31 cellular contexts compared by ENCODE assay signal in the genomic region with DNA sequence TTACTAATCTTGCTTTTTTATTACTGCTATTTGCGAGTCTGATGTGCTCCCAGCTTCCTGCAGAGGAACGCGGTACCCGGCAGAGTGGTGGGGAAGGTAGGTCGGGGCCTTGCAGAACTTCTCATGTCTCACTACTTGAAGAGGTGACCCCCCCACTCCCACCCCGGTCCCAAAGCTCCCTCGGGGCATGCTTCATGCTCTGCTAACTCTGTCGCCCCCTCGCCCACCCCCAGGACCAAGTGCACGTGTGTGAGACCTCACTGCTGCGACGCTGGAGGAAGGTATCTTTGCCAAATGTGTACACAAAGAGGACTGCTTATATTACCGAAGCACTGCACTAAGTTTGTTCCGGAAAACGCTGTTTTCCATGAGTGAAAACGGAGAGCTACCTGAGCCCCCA.
"Had no signal": no experiment of that assay in that cellular context is flagged by ENCODE, and none has a peak within 500 bp of the region (broad histone marks: within the 10 kb centered on the region; RNA-seq: fewer than 3 reads in every experiment).

No MANE protein-coding gene starts in this region.

- H3K4me1 ChIP-seq: ascending aorta, breast epithelium had no signal

- H3K27ac ChIP-seq: ascending aorta, breast epithelium, cardiac muscle cell, coronary artery, dorsolateral prefrontal cortex had no signal

- FAIRE-seq: frontal cortex had no signal

- H3K27me3 Mint-ChIP-seq: activated CD4-positive, alpha-beta memory T cell treated with anti-CD3 and anti-CD28 coated beads for 36 hours had no signal

- H3K9me3 Mint-ChIP-seq: activated CD4-positive, alpha-beta T cell treated with anti-CD3 and anti-CD28 coated beads, Interleukin-2, amount 10 ng/mL, durations not matched to agents 24 days and 14 days; activated naive CD4-positive, alpha-beta T cell treated with anti-CD3 and anti-CD28 coated beads, Interleukin-2, amount 10 ng/mL, durations not matched to agents 7 days and 5 days; activated naive CD4-positive, alpha-beta T cell treated with anti-CD3 and anti-CD28 coated beads, Interleukin-2, amount 50 U/mL, for 72 hours; activated naive CD8-positive, alpha-beta T cell treated with anti-CD3 and anti-CD28 coated beads, Interleukin-2, amount 10 ng/mL, durations not matched to agents 7 days and 5 days; activated T-cell treated with anti-CD3 and anti-CD28 coated beads, Interleukin-2, amount 50 U/mL, for 24 hours; activated T-cell treated with anti-CD3 and anti-CD28 coated beads, Interleukin-2, amount 50 U/mL, for 72 hours; central memory CD8-positive, alpha-beta T cell; dendritic cell treated with granulocyte-macrophage colony-stimulating factor and Interleukin-4, amounts not matched to agents 40 ng/mL and 50 ng/mL, for 4 days; endodermal cell; T-helper 2 cell treated with Interferon-gamma antibody and Interleukin-4, amounts not matched to agents 5 μg/mL and 100 μg/mL, for 36 hours had no signal

- H3K27me3 ChIP-seq: ascending aorta, cardiac muscle cell, dorsolateral prefrontal cortex had no signal

- DNase-seq: activated CD4-positive, alpha-beta memory T cell treated with anti-CD3 and anti-CD28 coated beads for 36 hours; activated CD4-positive, alpha-beta T cell treated with anti-CD3 and anti-CD28 coated beads for 36 hours; activated CD4-positive, alpha-beta T cell treated with anti-CD3 and anti-CD28 coated beads, Interleukin-2, amount 10 ng/mL, durations not matched to agents 24 days and 14 days; activated CD4-positive, CD25-positive, alpha-beta regulatory T cell; activated CD4-positive, CD25-positive, alpha-beta regulatory T cell treated with anti-CD3 and anti-CD28 coated beads, Interleukin-2, amount 50 U/mL, for 72 hours; activated CD8-positive, alpha-beta memory T cell treated with anti-CD3 and anti-CD28 coated beads, Interleukin-2, amount 50 U/mL, for 48 hours; activated CD8-positive, alpha-beta T cell treated with anti-CD3 and anti-CD28 coated beads, Interleukin-2, amount 10 ng/mL, durations not matched to agents 7 days and 5 days; activated gamma-delta T cell; activated naive CD4-positive, alpha-beta T cell; activated naive CD4-positive, alpha-beta T cell treated with anti-CD3 and anti-CD28 coated beads, Interleukin-2, amount 10 ng/mL, durations not matched to agents 7 days and 5 days; activated naive CD8-positive, alpha-beta T cell treated with anti-CD3 and anti-CD28 coated beads, Interleukin-2, amount 10 ng/mL, durations not matched to agents 7 days and 5 days; activated T-cell treated with anti-CD3 and anti-CD28 coated beads for 4 hours; activated T-cell treated with anti-CD3 and anti-CD28 coated beads, Interleukin-2, amount 50 U/mL, for 24 hours; activated T-cell treated with anti-CD3 and anti-CD28 coated beads, Interleukin-2, amount 50 U/mL, for 72 hours; effector memory CD4-positive, alpha-beta T cell; T-helper 1 cell; T-helper 17 cell; T1000 had no signal

- H3K9me3 ChIP-seq: ascending aorta, breast epithelium had no signal

- H3K4me3 ChIP-seq: ascending aorta, breast epithelium, cardiac muscle cell, coronary artery, dorsolateral prefrontal cortex had no signal

- H3K36me3 Mint-ChIP-seq: activated CD4-positive, alpha-beta memory T cell treated with anti-CD3 and anti-CD28 coated beads for 36 hours; activated naive CD4-positive, alpha-beta T cell treated with anti-CD3 and anti-CD28 coated beads, Interleukin-2, amount 10 ng/mL, durations not matched to agents 7 days and 5 days; activated naive CD4-positive, alpha-beta T cell treated with anti-CD3 and anti-CD28 coated beads, Interleukin-2, amount 50 U/mL, for 72 hours; activated naive CD8-positive, alpha-beta T cell treated with anti-CD3 and anti-CD28 coated beads, Interleukin-2, amount 10 ng/mL, durations not matched to agents 7 days and 5 days; brain had no signal

- H3K27ac Mint-ChIP-seq: activated CD4-positive, alpha-beta memory T cell treated with anti-CD3 and anti-CD28 coated beads for 36 hours; activated CD4-positive, alpha-beta T cell treated with anti-CD3 and anti-CD28 coated beads for 36 hours; activated CD4-positive, alpha-beta T cell treated with anti-CD3 and anti-CD28 coated beads, Interleukin-2, amount 10 ng/mL, durations not matched to agents 24 days and 14 days; activated CD8-positive, alpha-beta T cell treated with anti-CD3 and anti-CD28 coated beads, Interleukin-2, amount 10 ng/mL, durations not matched to agents 7 days and 5 days; activated naive CD4-positive, alpha-beta T cell treated with anti-CD3 and anti-CD28 coated beads, Interleukin-2, amount 10 ng/mL, durations not matched to agents 7 days and 5 days; activated naive CD4-positive, alpha-beta T cell treated with anti-CD3 and anti-CD28 coated beads, Interleukin-2, amount 50 U/mL, for 72 hours; activated naive CD8-positive, alpha-beta T cell treated with anti-CD3 and anti-CD28 coated beads, Interleukin-2, amount 10 ng/mL, durations not matched to agents 7 days and 5 days; activated T-cell treated with anti-CD3 and anti-CD28 coated beads, Interleukin-2, amount 50 U/mL, for 24 hours; activated T-cell treated with anti-CD3 and anti-CD28 coated beads, Interleukin-2, amount 50 U/mL, for 72 hours; dendritic cell treated with granulocyte-macrophage colony-stimulating factor and Interleukin-4, amounts not matched to agents 40 ng/mL and 50 ng/mL, for 4 days; endodermal cell; T-helper 17 cell; T-helper 2 cell treated with Interferon-gamma antibody and Interleukin-4, amounts not matched to agents 5 μg/mL and 100 μg/mL, for 36 hours had no signal

- H3K4me3 Mint-ChIP-seq: activated CD4-positive, alpha-beta memory T cell treated with anti-CD3 and anti-CD28 coated beads for 36 hours; activated CD4-positive, alpha-beta T cell treated with anti-CD3 and anti-CD28 coated beads for 36 hours; activated CD4-positive, alpha-beta T cell treated with anti-CD3 and anti-CD28 coated beads, Interleukin-2, amount 10 ng/mL, durations not matched to agents 24 days and 14 days; activated CD8-positive, alpha-beta T cell treated with anti-CD3 and anti-CD28 coated beads, Interleukin-2, amount 10 ng/mL, durations not matched to agents 7 days and 5 days; activated naive CD4-positive, alpha-beta T cell treated with anti-CD3 and anti-CD28 coated beads, Interleukin-2, amount 10 ng/mL, durations not matched to agents 7 days and 5 days; activated naive CD8-positive, alpha-beta T cell treated with anti-CD3 and anti-CD28 coated beads, Interleukin-2, amount 10 ng/mL, durations not matched to agents 7 days and 5 days; activated T-cell treated with anti-CD3 and anti-CD28 coated beads, Interleukin-2, amount 50 U/mL, for 24 hours; activated T-cell treated with anti-CD3 and anti-CD28 coated beads, Interleukin-2, amount 50 U/mL, for 72 hours; brain; central memory CD8-positive, alpha-beta T cell; dendritic cell treated with granulocyte-macrophage colony-stimulating factor and Interleukin-4, amounts not matched to agents 40 ng/mL and 50 ng/mL, for 4 days; endodermal cell; T-helper 17 cell; T-helper 2 cell treated with Interferon-gamma antibody and Interleukin-4, amounts not matched to agents 5 μg/mL and 100 μg/mL, for 36 hours had no signal

- H3K36me3 ChIP-seq: ascending aorta, breast epithelium, cardiac muscle cell had no signal

- ATAC-seq: activated CD4-positive, alpha-beta T cell treated with anti-CD3 and anti-CD28 coated beads for 36 hours; activated CD8-positive, alpha-beta T cell treated with anti-CD3 and anti-CD28 coated beads, Interleukin-2, amount 10 ng/mL, durations not matched to agents 7 days and 5 days; activated naive CD4-positive, alpha-beta T cell treated with anti-CD3 and anti-CD28 coated beads, Interleukin-2, amount 50 U/mL, for 72 hours; activated T-cell treated with anti-CD3 and anti-CD28 coated beads, Interleukin-2, amount 50 U/mL, for 72 hours; esophagus mucosa; T-helper 17 cell had no signal

- H3K4me1 Mint-ChIP-seq: activated CD4-positive, alpha-beta T cell treated with anti-CD3 and anti-CD28 coated beads for 36 hours; activated naive CD4-positive, alpha-beta T cell treated with anti-CD3 and anti-CD28 coated beads, Interleukin-2, amount 10 ng/mL, durations not matched to agents 7 days and 5 days; endodermal cell; T-helper 17 cell had no signal
